9 cellular contexts compared by ENCODE assay signal in the genomic region with DNA sequence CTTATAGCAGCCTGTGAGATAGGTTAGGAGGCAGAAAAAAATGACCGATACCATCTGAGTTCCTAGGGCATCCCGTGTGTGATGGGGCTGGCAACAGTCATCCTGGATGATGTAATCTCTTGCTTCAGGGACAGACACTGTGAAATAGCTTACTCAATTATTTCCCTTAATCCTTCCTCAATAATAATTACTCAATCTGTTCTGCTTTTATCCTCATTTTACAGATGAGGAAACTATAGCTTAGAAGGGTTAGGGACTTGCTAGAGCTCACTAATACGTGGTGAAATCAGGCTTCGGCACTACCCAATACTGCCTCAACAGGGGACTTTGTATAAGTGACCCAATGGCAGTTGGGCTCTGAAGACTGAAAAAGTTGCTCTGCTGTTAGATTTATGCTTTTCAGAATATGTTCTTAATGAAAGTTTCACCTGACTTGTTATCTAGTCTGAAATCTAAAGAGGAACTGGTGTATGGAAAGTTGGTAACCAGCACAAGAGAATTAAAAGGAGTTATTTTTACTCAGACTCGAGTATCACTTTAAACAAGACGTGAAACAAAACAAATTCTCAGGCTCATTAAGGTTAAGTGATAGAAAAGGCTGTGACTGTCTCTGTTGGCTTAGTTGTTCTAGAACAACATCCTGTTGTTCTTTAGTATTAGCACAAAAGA. TPM values are rescaled to one million over a fixed set of nuclear protein-coding genes. Genes with fewer than 3 reads are reported as not detected.
A peak's percentile ranks its signal among the peaks of the same experiment; 100 is the strongest.
DNase-seq lines count a peak whose midpoint lies in the region; ATAC-seq and TF ChIP-seq lines count a peak whose summit lies in the region.
"Had no signal": no experiment of that assay in that cellular context is flagged by ENCODE, and none has a peak within 500 bp of the region (broad histone marks: within the 10 kb centered on the region; RNA-seq: fewer than 3 reads in every experiment).

No MANE protein-coding gene starts in this region.

- H3K27me3 Mint-ChIP-seq in activated naive CD4-positive, alpha-beta T cell treated with anti-CD3 and anti-CD28 coated beads for 36 hours (ENCODE audit: low read depth) = no peaks in the 10 kb centered on the region

- peak overlapping the region; percentile 37 for H3K4me3 Mint-ChIP-seq in activated naive CD4-positive, alpha-beta T cell treated with anti-CD3 and anti-CD28 coated beads for 36 hours
- H3K4me3 Mint-ChIP-seq: neural crest cell had no signal

- H3K27me3 ChIP-seq in left ventricle myocardium inferior (ENCODE audit: low read depth) (no peaks in the 10 kb centered on the region), WERI-Rb-1 (ENCODE audit: insufficient read depth, low read depth, severe bottlenecking) (peaks cover 29% of the 10 kb centered on the region)

- TF ChIP-seq CTCF in left ventricle myocardium inferior (IDR thresholded peaks at IDR 0.05; ENCODE audit: borderline replicate concordance) (no peak), WERI-Rb-1 (IDR thresholded peaks at IDR 0.05; ENCODE audit: low read depth, low read length) (no peak)

- H3K9me3 ChIP-seq in left ventricle myocardium inferior (replicated peaks) (peaks cover 7% of the 10 kb centered on the region), WERI-Rb-1 (ENCODE audit: severe bottlenecking) (peaks cover 3% of the 10 kb centered on the region)

- H3K36me3 ChIP-seq in left ventricle myocardium inferior = peaks cover 91% of the 10 kb centered on the region
- H3K36me3 ChIP-seq in WERI-Rb-1 = no peaks in the 10 kb centered on the region

- H3K27ac Mint-ChIP-seq in activated naive CD4-positive, alpha-beta T cell treated with anti-CD3 and anti-CD28 coated beads for 36 hours = peak overlapping the region; percentile 82

- DNase-seq in activated naive CD4-positive, alpha-beta T cell treated with anti-CD3 and anti-CD28 coated beads for 36 hours = peak; percentile 37
- no peak for DNase-seq in activated naive CD4-positive, alpha-beta T cell treated with anti-CD3 and anti-CD28 coated beads, Interleukin-2, amount 50 U/mL, for 16 hours
- DNase-seq in OCI-M1 (lab: John Stamatoyannopoulos, UW) = peak; percentile 36
- no peak for DNase-seq in left ventricle myocardium inferior
- no peak for DNase-seq in NCI-H2171 (lab: John Stamatoyannopoulos, UW)
- DNase-seq in cerebellar nuclear complex (lab: John Stamatoyannopoulos, UW) = no peak
- DNase-seq in WERI-Rb-1 = no peak

- H3K4me1 ChIP-seq in left ventricle myocardium inferior = no peaks in the 10 kb centered on the region

- intact Hi-C loops in activated naive CD4-positive, alpha-beta T cell treated with anti-CD3 and anti-CD28 coated beads for 36 hours (cut with micrococcal nuclease) = loop anchor here (1.0 to 5.0 kb wide), 6 partner anchors 8 to 284 kb away; a partner anchor contains a TSS
- intact Hi-C loops in left ventricle myocardium inferior (cut with micrococcal nuclease) = no loop called here

- peak; percentile 54 for ATAC-seq in HG02870 (IDR thresholded peaks at IDR 0.05; ENCODE audit: unreplicated experiment)

- H3K27ac ChIP-seq in left ventricle myocardium inferior (replicated peaks) (peak overlapping the region; percentile 17), WERI-Rb-1 (no peak overlapping the region)

- peaks cover 18% of the 10 kb centered on the region for H3K9me3 Mint-ChIP-seq in activated naive CD4-positive, alpha-beta T cell treated with anti-CD3 and anti-CD28 coated beads for 36 hours

- no peak overlapping the region for H3K4me3 ChIP-seq in left ventricle myocardium inferior
- H3K4me3 ChIP-seq in WERI-Rb-1 (ENCODE audit: low read depth, low read length) = no peak overlapping the region

- peaks cover 60% of the 10 kb centered on the region for H3K4me1 Mint-ChIP-seq in activated naive CD4-positive, alpha-beta T cell treated with anti-CD3 and anti-CD28 coated beads for 36 hours (ENCODE audit: low read depth)
- H3K4me1 Mint-ChIP-seq: neural crest cell had no signal

- H3K36me3 Mint-ChIP-seq in activated naive CD4-positive, alpha-beta T cell treated with anti-CD3 and anti-CD28 coated beads for 36 hours (ENCODE audit: low read depth) = peaks cover 58% of the 10 kb centered on the region

- CTCF ChIA-PET in activated naive CD4-positive, alpha-beta T cell treated with anti-CD3 and anti-CD28 coated beads for 36 hours (lab: Charles Lee) = interaction anchor here (0.6 to 1.8 kb wide), 3 partner anchors 14 to 25 kb away, joined by 3 to 9 read pairs (median 3); a partner anchor contains a TSS

RNA-seq across cellular contexts. Expression of a gene that starts 14.4 kb away (rescaled TPM):
- 10 to 100 TPM; 62.1 to 66.0 TPM for total RNA-seq in activated naive CD4-positive, alpha-beta T cell treated with anti-CD3 and anti-CD28 coated beads for 36 hours
- total RNA-seq in left ventricle myocardium inferior = 60.4 TPM

Comparison
In these comparisons a context has a peak if more than half of its experiments do, and no peak if none do; other contexts are left out.
1. DNase-seq: peak in activated naive CD4-positive, alpha-beta T cell treated with anti-CD3 and anti-CD28 coated beads for 36 hours (single experiment) and OCI-M1 (single experiment); none in activated naive CD4-positive, alpha-beta T cell treated with anti-CD3 and anti-CD28 coated beads, Interleukin-2, amount 50 U/mL, for 16 hours (single experiment), left ventricle myocardium inferior (single experiment), NCI-H2171 (single experiment), cerebellar nuclear complex (0 of 2) and WERI-Rb-1 (single experiment).